ENCODE assay signal across 11 cellular contexts in the genomic region with DNA sequence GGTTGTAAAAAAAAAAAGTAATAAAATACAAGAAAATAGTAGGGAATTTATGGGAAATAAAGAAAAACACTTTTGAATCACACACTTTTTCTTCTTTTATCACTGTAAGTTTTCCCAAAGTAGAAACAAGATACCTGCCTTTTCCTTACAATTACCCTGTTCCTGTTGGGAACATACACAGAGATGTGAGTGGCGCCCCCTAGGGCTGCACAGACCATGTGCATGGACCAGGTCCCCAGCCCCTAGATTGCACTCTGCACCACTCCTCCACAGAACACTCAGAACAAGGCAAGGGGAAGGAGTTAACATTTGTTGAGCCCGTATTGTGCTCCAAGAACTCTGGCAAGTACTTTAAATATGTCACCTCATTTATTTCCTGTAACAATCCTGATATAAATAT.
DNase-seq lines count a peak whose midpoint lies in the region; ATAC-seq and TF ChIP-seq lines count a peak whose summit lies in the region.
"Had no signal": no experiment of that assay in that cellular context is flagged by ENCODE, and none has a peak within 500 bp of the region (broad histone marks: within the 10 kb centered on the region; RNA-seq: fewer than 3 reads in every experiment).

No MANE protein-coding gene starts in this region.

- no peaks in the 10 kb centered on the region for H3K36me3 Mint-ChIP-seq in CD8-positive, alpha-beta memory T cell
- H3K36me3 Mint-ChIP-seq: CD4-positive, alpha-beta memory T cell; natural killer cell treated with Interleukin-12 subunit alpha and Interleukin-12 subunit beta and Interleukin-15 and Interleukin-18, amount 100 ng/mL, for 72 hours had no signal

- H3K9me3 Mint-ChIP-seq in CD8-positive, alpha-beta memory T cell = peaks cover 0 to 2% (median 0%) of the 10 kb centered on the region in 5 donors
- H3K9me3 Mint-ChIP-seq: central memory CD8-positive, alpha-beta T cell; natural killer cell treated with Interleukin-12 subunit alpha and Interleukin-12 subunit beta and Interleukin-15 and Interleukin-18, amount 100 ng/mL, for 72 hours had no signal

- H3K27ac ChIP-seq in OCI-LY7 (ENCODE audit: low read depth, low read length, poor library complexity, severe bottlenecking) = no peak overlapping the region
- no peak overlapping the region for H3K27ac ChIP-seq in CD8-positive, alpha-beta memory T cell (ENCODE audit: low read depth, low read length)

- POLR2A ChIA-PET in OCI-LY7 (lab: Charles Lee) = no interaction called here
- POLR2A ChIA-PET in CD8-positive, alpha-beta memory T cell (lab: Charles Lee) = no interaction called here

- BruUV-seq in OCI-LY7 (replicated peaks; lab: Mats Ljungman, UMichigan) = no TSS peak

- H3K4me3 ChIP-seq in OCI-LY7 (ENCODE audit: low read depth, low read length, poor library complexity, severe bottlenecking) = no peak overlapping the region
- H3K4me3 ChIP-seq in fibroblast of the aortic adventitia (ENCODE audit: low read depth, low read length) = no peak overlapping the region
- H3K4me3 ChIP-seq in CD8-positive, alpha-beta memory T cell (ENCODE audit: low read length) = no peak overlapping the region

- ATAC-seq in HG02852 (IDR thresholded peaks at IDR 0.05; ENCODE audit: unreplicated experiment) = no peak

- intact Hi-C loops in OCI-LY7 (cut with micrococcal nuclease; ENCODE audit: unreplicated experiment) = no loop called here

- H3K4me3 Mint-ChIP-seq in CD8-positive, alpha-beta memory T cell = no peak overlapping the region
- H3K4me3 Mint-ChIP-seq: CD4-positive, alpha-beta memory T cell; central memory CD8-positive, alpha-beta T cell; natural killer cell treated with Interleukin-12 subunit alpha and Interleukin-12 subunit beta and Interleukin-15 and Interleukin-18, amount 100 ng/mL, for 72 hours had no signal

- CTCF ChIA-PET in OCI-LY7 (lab: Charles Lee; ENCODE audit: unreplicated experiment) = no interaction called here
- CTCF ChIA-PET in CD8-positive, alpha-beta memory T cell (lab: Charles Lee) = no interaction called here

- no peak overlapping the region for H3K27ac Mint-ChIP-seq in CD8-positive, alpha-beta memory T cell
- H3K27ac Mint-ChIP-seq: CD4-positive, alpha-beta memory T cell; natural killer cell treated with Interleukin-12 subunit alpha and Interleukin-12 subunit beta and Interleukin-15 and Interleukin-18, amount 100 ng/mL, for 72 hours had no signal

- no peaks in the 10 kb centered on the region for H3K9me3 ChIP-seq in OCI-LY7 (ENCODE audit: low read length)
- no peaks in the 10 kb centered on the region for H3K9me3 ChIP-seq in CD8-positive, alpha-beta memory T cell (ENCODE audit: low read length)

- no peaks in the 10 kb centered on the region for H3K79me2 ChIP-seq in OCI-LY7 (ENCODE audit: insufficient read depth, low read depth, low read length)

- no peaks in the 10 kb centered on the region for H3K4me1 ChIP-seq in OCI-LY7 (ENCODE audit: insufficient read depth, low read length, poor library complexity, severe bottlenecking)
- H3K4me1 ChIP-seq in CD8-positive, alpha-beta memory T cell (ENCODE audit: insufficient read depth, low read length) = no peaks in the 10 kb centered on the region

- no peaks in the 10 kb centered on the region for H3K27me3 ChIP-seq in CD8-positive, alpha-beta memory T cell (ENCODE audit: insufficient read depth, low read length, poor library complexity, severe bottlenecking)

- H3K27me3 Mint-ChIP-seq in CD8-positive, alpha-beta memory T cell = peaks cover 0 to 2% of the 10 kb centered on the region in 2 donors
- H3K27me3 Mint-ChIP-seq: CD4-positive, alpha-beta memory T cell; central memory CD8-positive, alpha-beta T cell had no signal

- TF ChIP-seq CTCF in OCI-LY7 (conservative IDR thresholded peaks at IDR 0.05; ENCODE audit: low read length) (peak; percentile 72), fibroblast of the aortic adventitia (IDR thresholded peaks at IDR 0.05; ENCODE audit: insufficient read depth, low read length) (peak; percentile 15)

- H3K9me2 ChIP-seq in OCI-LY7 (ENCODE audit: insufficient read depth, low read length) = no peaks in the 10 kb centered on the region

- no peak overlapping the region for H2AFZ ChIP-seq in OCI-LY7 (ENCODE audit: low read length)

- no peaks in the 10 kb centered on the region for H3K36me3 ChIP-seq in OCI-LY7 (ENCODE audit: insufficient read depth, low read length)
- no peaks in the 10 kb centered on the region for H3K36me3 ChIP-seq in CD8-positive, alpha-beta memory T cell (ENCODE audit: insufficient read depth, low read length)

- no peaks in the 10 kb centered on the region for H4K20me1 ChIP-seq in OCI-LY7 (ENCODE audit: insufficient read depth, low read length)

- no peaks in the 10 kb centered on the region for H3K4me1 Mint-ChIP-seq in CD8-positive, alpha-beta memory T cell
- H3K4me1 Mint-ChIP-seq: CD4-positive, alpha-beta memory T cell; central memory CD8-positive, alpha-beta T cell had no signal

- DNase-seq in activated CD4-positive, alpha-beta T cell treated with anti-CD3 and anti-CD28 coated beads for 48 hours = peak; percentile 49
- no peak for DNase-seq in activated CD4-positive, alpha-beta T cell treated with anti-CD3 and anti-CD28 coated beads, Interleukin-2, amount 50 U/mL, for 4 hours
- DNase-seq in OCI-LY7 (ENCODE audit: low spot score) (peak; percentile 23), fibroblast of the aortic adventitia (ENCODE audit: low read depth) (no peak), NOMO-1 (lab: John Stamatoyannopoulos, UW; ENCODE audit: unreplicated experiment in 2 of 2) (no peak)
- DNase-seq in stimulated activated CD4-positive, alpha-beta T cell treated with anti-CD3 and anti-CD28 coated beads, Interleukin-4, amount 100 ng/mL, for 48 hours (ENCODE audit: low read depth in 2 of 2) = peak; percentile 25 to 49
- DNase-seq in CD8-positive, alpha-beta memory T cell = no peak
- DNase-seq: CD4-positive, alpha-beta memory T cell had no signal

- H3K4me2 ChIP-seq in OCI-LY7 (ENCODE audit: low read length) = no peak overlapping the region

Comparison
In these comparisons a context has a peak if more than half of its experiments do, and no peak if none do; other contexts are left out.
1. DNase-seq: peak in activated CD4-positive, alpha-beta T cell treated with anti-CD3 and anti-CD28 coated beads for 48 hours (single experiment), OCI-LY7 (single experiment) and stimulated activated CD4-positive, alpha-beta T cell treated with anti-CD3 and anti-CD28 coated beads, Interleukin-4, amount 100 ng/mL, for 48 hours (2 of 2); none in activated CD4-positive, alpha-beta T cell treated with anti-CD3 and anti-CD28 coated beads, Interleukin-2, amount 50 U/mL, for 4 hours (0 of 2), fibroblast of the aortic adventitia (single experiment), NOMO-1 (0 of 2) and CD8-positive, alpha-beta memory T cell (0 of 5).